ENCODE assay signal across 13 cellular contexts in the genomic region with DNA sequence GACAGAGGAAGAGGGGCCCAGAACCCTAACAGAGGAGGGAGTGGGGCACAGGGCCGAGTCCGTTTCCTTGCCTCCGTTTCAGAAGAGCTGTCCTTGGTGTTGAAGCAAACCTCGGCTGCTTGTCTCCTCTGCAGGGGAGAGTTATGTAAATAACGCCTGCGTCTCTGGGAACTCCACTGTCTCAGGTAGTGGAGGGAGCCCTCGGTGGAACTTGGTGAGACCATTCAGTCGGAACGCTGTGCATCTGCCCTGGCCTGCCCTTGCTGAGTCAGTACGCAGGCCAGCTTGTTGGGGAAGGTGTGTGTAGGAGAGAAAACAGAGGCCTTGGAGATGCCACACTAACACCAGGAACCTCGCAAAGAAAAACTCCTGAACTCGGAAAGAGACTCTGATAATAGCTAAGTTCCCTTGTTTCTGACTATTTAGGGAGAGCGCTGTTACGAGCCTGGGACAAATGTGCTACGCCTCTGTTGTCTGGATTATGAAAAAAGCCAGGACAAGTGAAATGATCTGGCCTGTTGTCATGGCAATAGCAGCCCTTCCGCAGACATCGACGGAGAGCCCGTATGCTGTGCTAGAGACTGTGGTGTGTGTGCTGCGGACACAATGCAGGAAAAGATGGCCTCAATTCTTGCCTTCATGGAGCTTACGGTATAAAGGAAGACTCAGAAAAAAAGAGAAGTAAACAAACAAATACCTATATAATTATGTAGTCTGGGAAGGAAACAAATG.
DNase-seq lines count a peak whose midpoint lies in the region; ATAC-seq lines count a peak whose summit lies in the region.
"Had no signal": no experiment of that assay in that cellular context is flagged by ENCODE, and none has a peak within 500 bp of the region (broad histone marks: within the 10 kb centered on the region; RNA-seq: fewer than 3 reads in every experiment).

No MANE protein-coding gene starts in this region.

- in situ Hi-C loops in T47D (cut with HindIII; ENCODE audit: low pct_unique_long_range_greater_than_20kb, low sequenced_read_pairs): no loop called here

- peak; percentile 47 for DNase-seq in AG08396 (ENCODE audit: low spot score)
- DNase-seq in HuH-7 (ENCODE audit: low spot score): peak; percentile 31
- peak; percentile 47 to 60 for DNase-seq in T47D (ENCODE audit: low read depth in 1 of 2, low spot score in 1 of 2)
- peak; percentile 76 for DNase-seq in iPS-NIHi11 (ENCODE audit: low spot score)
- DNase-seq in NCI-H1105 (lab: John Stamatoyannopoulos, UW): no peak
- DNase-seq in NCI-H187 treated with DMSO at 0.1 percent for 48 hours (lab: John Stamatoyannopoulos, UW): no peak
- DNase-seq in cortex of kidney (lab: John Stamatoyannopoulos, UW): no peak
- DNase-seq: hippocampal formation; KBM-7; NCI-H524 treated with DMSO at 0.1 percent for 48 hours; stimulated activated naive CD8-positive, alpha-beta T cell treated with anti-CD3 and anti-CD28 coated beads, Interleukin-15, Interleukin-2, amounts not matched to agents 100 U/mL and 50 U/mL, for 24 hours had no signal

- no peak for ATAC-seq in GM21528 (IDR thresholded peaks at IDR 0.05; ENCODE audit: low FRiP score, unreplicated experiment)
- ATAC-seq: natural killer cell treated with Interleukin-12 subunit alpha and Interleukin-12 subunit beta and Interleukin-15 and Interleukin-18, amount 100 ng/mL, for 72 hours; stimulated activated naive CD8-positive, alpha-beta T cell treated with anti-CD3 and anti-CD28 coated beads, Interleukin-15, Interleukin-2, amounts not matched to agents 100 U/mL and 50 U/mL, for 24 hours had no signal

Comparison
In these comparisons a context has a peak if more than half of its experiments do, and no peak if none do; other contexts are left out.
1. DNase-seq: peak in AG08396 (single experiment), HuH-7 (single experiment), T47D (2 of 2) and iPS-NIHi11 (single experiment); none in NCI-H1105 (single experiment), NCI-H187 treated with DMSO at 0.1 percent for 48 hours (single experiment) and cortex of kidney (single experiment).